22 cellular contexts compared by ENCODE assay signal in the genomic region with DNA sequence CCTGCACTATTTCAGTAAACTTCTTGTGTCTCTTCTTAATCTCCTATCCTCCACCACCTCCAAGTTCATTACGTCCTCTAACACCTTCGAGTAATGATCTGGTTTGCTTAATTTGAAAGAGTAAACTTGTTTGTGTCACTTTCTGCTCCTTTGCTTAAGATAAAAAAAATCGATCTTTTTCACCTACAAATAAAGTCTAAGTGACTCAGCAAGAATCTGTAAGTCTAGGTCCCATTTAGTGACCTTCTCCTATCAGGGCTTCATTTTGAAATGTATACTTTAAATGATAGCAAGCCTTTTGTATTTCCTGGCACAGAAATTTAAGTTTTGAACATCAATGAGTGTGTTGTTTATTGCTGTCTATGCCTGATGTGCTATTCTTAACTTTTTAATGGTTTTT.
"Had no signal": no experiment of that assay in that cellular context is flagged by ENCODE, and none has a peak within 500 bp of the region (broad histone marks: within the 10 kb centered on the region; RNA-seq: fewer than 3 reads in every experiment).

No MANE protein-coding gene starts in this region.

- H3K4me3 Mint-ChIP-seq: activated CD4-positive, alpha-beta memory T cell treated with anti-CD3 and anti-CD28 coated beads for 36 hours; activated CD4-positive, alpha-beta T cell treated with anti-CD3 and anti-CD28 coated beads, Interleukin-2, amount 10 ng/mL, durations not matched to agents 7 days and 5 days; activated naive CD4-positive, alpha-beta T cell treated with anti-CD3 and anti-CD28 coated beads, Interleukin-2, amount 10 ng/mL, durations not matched to agents 7 days and 5 days; activated naive CD8-positive, alpha-beta T cell treated with anti-CD3 and anti-CD28 coated beads for 36 hours; activated T-helper 17 cell treated with anti-CD3 and anti-CD28 coated beads, Interleukin-2, amount 50 U/mL, for 72 hours; T-cell had no signal

- H3K36me3 Mint-ChIP-seq: activated CD4-positive, alpha-beta memory T cell treated with anti-CD3 and anti-CD28 coated beads for 36 hours; activated naive CD4-positive, alpha-beta T cell treated with anti-CD3 and anti-CD28 coated beads, Interleukin-2, amount 10 ng/mL, durations not matched to agents 7 days and 5 days; activated naive CD8-positive, alpha-beta T cell treated with anti-CD3 and anti-CD28 coated beads for 36 hours; T-cell had no signal

- DNase-seq: activated CD4-positive, alpha-beta memory T cell treated with anti-CD3 and anti-CD28 coated beads for 36 hours; activated CD4-positive, alpha-beta T cell treated with anti-CD3 and anti-CD28 coated beads, Interleukin-2, amount 10 ng/mL, durations not matched to agents 7 days and 5 days; activated CD4-positive, CD25-positive, alpha-beta regulatory T cell; activated gamma-delta T cell treated with Interleukin-2 at 50 U/mL for 16 hours; activated naive CD4-positive, alpha-beta T cell treated with anti-CD3 and anti-CD28 coated beads, Interleukin-2, amount 10 ng/mL, durations not matched to agents 7 days and 5 days; activated naive CD8-positive, alpha-beta T cell treated with anti-CD3 and anti-CD28 coated beads for 36 hours; activated T-cell treated with anti-CD3 and anti-CD28 coated beads for 4 hours; activated T-cell treated with anti-CD3 and anti-CD28 coated beads, Interleukin-2, amount 50 U/mL, for 48 hours; central memory CD4-positive, alpha-beta T cell; NCI-H1092; NCI-H1417; NCI-H1930; NCI-H2171; NCI-H226; NCI-H526; NCI-H774; OCI-M1; T-cell; T-helper 2 cell; T1000 had no signal

- H3K4me1 Mint-ChIP-seq: activated CD4-positive, alpha-beta T cell treated with anti-CD3 and anti-CD28 coated beads, Interleukin-2, amount 10 ng/mL, durations not matched to agents 7 days and 5 days; activated naive CD4-positive, alpha-beta T cell treated with anti-CD3 and anti-CD28 coated beads, Interleukin-2, amount 10 ng/mL, durations not matched to agents 7 days and 5 days; activated naive CD8-positive, alpha-beta T cell treated with anti-CD3 and anti-CD28 coated beads for 36 hours; activated T-helper 17 cell treated with anti-CD3 and anti-CD28 coated beads, Interleukin-2, amount 50 U/mL, for 72 hours; T-cell had no signal

- H3K27ac Mint-ChIP-seq: activated CD4-positive, alpha-beta memory T cell treated with anti-CD3 and anti-CD28 coated beads for 36 hours; activated CD4-positive, alpha-beta T cell treated with anti-CD3 and anti-CD28 coated beads, Interleukin-2, amount 10 ng/mL, durations not matched to agents 7 days and 5 days; activated naive CD4-positive, alpha-beta T cell treated with anti-CD3 and anti-CD28 coated beads, Interleukin-2, amount 10 ng/mL, durations not matched to agents 7 days and 5 days; activated naive CD8-positive, alpha-beta T cell treated with anti-CD3 and anti-CD28 coated beads for 36 hours; activated T-helper 17 cell treated with anti-CD3 and anti-CD28 coated beads, Interleukin-2, amount 50 U/mL, for 72 hours; T-cell had no signal

- H3K9me3 Mint-ChIP-seq: activated CD4-positive, alpha-beta T cell treated with anti-CD3 and anti-CD28 coated beads, Interleukin-2, amount 10 ng/mL, durations not matched to agents 7 days and 5 days; activated naive CD4-positive, alpha-beta T cell treated with anti-CD3 and anti-CD28 coated beads, Interleukin-2, amount 10 ng/mL, durations not matched to agents 7 days and 5 days; activated naive CD8-positive, alpha-beta T cell treated with anti-CD3 and anti-CD28 coated beads for 36 hours; activated T-helper 17 cell treated with anti-CD3 and anti-CD28 coated beads, Interleukin-2, amount 50 U/mL, for 72 hours had no signal

- H3K27ac ChIP-seq: SK-N-MC had no signal

- H3K27me3 Mint-ChIP-seq: activated CD4-positive, alpha-beta memory T cell treated with anti-CD3 and anti-CD28 coated beads for 36 hours; activated CD4-positive, alpha-beta T cell treated with anti-CD3 and anti-CD28 coated beads, Interleukin-2, amount 10 ng/mL, durations not matched to agents 7 days and 5 days; activated naive CD4-positive, alpha-beta T cell treated with anti-CD3 and anti-CD28 coated beads, Interleukin-2, amount 10 ng/mL, durations not matched to agents 7 days and 5 days; activated naive CD8-positive, alpha-beta T cell treated with anti-CD3 and anti-CD28 coated beads for 36 hours; activated T-helper 17 cell treated with anti-CD3 and anti-CD28 coated beads, Interleukin-2, amount 50 U/mL, for 72 hours; T-cell had no signal

- H3K4me3 ChIP-seq: SK-N-MC had no signal

- ATAC-seq: activated T-helper 17 cell treated with anti-CD3 and anti-CD28 coated beads, Interleukin-2, amount 50 U/mL, for 72 hours; T-cell had no signal
